In the genomic region with DNA sequence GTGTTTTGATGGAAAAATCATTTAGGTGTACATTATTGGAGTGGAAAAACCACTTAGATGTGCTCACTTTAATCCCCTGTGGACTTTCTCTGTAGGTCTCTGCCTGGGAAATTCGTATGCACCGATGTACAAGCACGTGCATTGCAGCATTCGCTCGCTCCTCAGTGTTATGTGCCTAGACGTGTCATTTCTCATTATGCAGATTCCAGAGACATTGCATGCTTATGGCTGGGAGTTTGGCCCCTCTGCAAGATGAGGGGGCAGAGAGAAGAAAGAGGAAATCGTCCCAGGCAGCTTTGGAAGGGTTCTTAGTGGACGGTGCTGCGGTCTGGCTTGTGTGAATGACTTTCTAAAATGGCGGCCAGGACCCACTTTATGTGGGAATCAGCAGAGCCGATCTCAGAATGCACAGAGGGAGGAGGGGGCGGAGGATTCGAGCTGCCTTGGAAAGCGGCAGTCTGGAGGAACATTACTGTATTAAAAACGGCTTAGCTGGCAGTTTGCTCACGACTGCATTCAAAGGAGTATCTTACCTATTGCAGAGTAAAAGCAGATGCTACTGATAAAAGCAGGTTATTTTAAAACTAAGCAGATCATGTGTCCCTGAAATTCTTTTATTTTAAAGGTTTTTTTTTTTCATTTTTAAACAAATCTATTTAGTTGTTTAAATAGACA, we compare ENCODE assay signal across 1 cellular context.
TF ChIP-seq lines count a peak whose summit lies in the region.

No MANE protein-coding gene starts in this region.

TF ChIP-seq in K562, 482 proteins besides CTCF, POLR2A, EP300 and RAD21 (continued from another document and continues in another):
- TF ChIP-seq, protein P1, sequence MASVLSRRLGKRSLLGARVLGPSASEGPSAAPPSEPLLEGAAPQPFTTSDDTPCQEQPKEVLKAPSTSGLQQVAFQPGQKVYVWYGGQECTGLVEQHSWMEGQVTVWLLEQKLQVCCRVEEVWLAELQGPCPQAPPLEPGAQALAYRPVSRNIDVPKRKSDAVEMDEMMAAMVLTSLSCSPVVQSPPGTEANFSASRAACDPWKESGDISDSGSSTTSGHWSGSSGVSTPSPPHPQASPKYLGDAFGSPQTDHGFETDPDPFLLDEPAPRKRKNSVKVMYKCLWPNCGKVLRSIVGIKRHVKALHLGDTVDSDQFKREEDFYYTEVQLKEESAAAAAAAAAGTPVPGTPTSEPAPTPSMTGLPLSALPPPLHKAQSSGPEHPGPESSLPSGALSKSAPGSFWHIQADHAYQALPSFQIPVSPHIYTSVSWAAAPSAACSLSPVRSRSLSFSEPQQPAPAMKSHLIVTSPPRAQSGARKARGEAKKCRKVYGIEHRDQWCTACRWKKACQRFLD (CRISPR knock-in tag; IDR thresholded peaks at IDR 0.05), result 0 out of 2 replicates have a peak, but pooled peaks have one; percentile 40
- TF ChIP-seq TRIM24 (IDR thresholded peaks at IDR 0.05) (peak in 1 of 2 experiments; percentile 21; a peak in 2 of 4 replicates), MBD2 (IDR thresholded peaks at IDR 0.05; ENCODE audit: borderline replicate concordance, low read depth) (peak; percentile 35; the same call in 1 of the 2 replicates), ZC3H11A (IDR thresholded peaks at IDR 0.05; ENCODE audit: low read depth, low read length) (peak; percentile 83; the same call in 1 of the 2 replicates), KDM1A (IDR thresholded peaks at IDR 0.05) (0 out of 4 replicates have a peak, but pooled peaks of 1 of the 2 experiments have one; percentile 17), ZEB2 (IDR thresholded peaks at IDR 0.05) (peak; percentile 24; the same call in 1 of the 2 replicates), FOXP1 (CRISPR knock-in tag; IDR thresholded peaks at IDR 0.05) (no peak; the same call in 1 of the 2 replicates), ZFPM2 (CRISPR knock-in tag; IDR thresholded peaks at IDR 0.05) (0 out of 2 replicates have a peak, but pooled peaks have one; percentile 52), CSDE1 (IDR thresholded peaks at IDR 0.05) (no peak), SOX6 (IDR thresholded peaks at IDR 0.05) (peak; percentile 33; the same call in 1 of the 2 replicates), CTBP1 (IDR thresholded peaks at IDR 0.05; ENCODE audit: borderline replicate concordance) (no peak; the same call in 1 of the 2 replicates), ZNF143 (CRISPR knock-in tag; IDR thresholded peaks at IDR 0.05) (0 out of 2 replicates have a peak, but pooled peaks have one; percentile 38), ZKSCAN1 (IDR thresholded peaks at IDR 0.05; ENCODE audit: low read depth, low read length) (peak; percentile 43; the same call in 1 of the 2 replicates), CC2D1A (IDR thresholded peaks at IDR 0.05) (0 out of 2 replicates have a peak, but pooled peaks have one; percentile 43), BCOR (IDR thresholded peaks at IDR 0.05) (peak; percentile 65), ZFP36 (IDR thresholded peaks at IDR 0.05; ENCODE audit: low read depth, low read length, partially characterized antibody) (no peak), HCFC1 (IDR thresholded peaks at IDR 0.05; ENCODE audit: low read depth, low read length) (peak; percentile 7; the same call in 1 of the 2 replicates), TEAD4 (IDR thresholded peaks at IDR 0.05; ENCODE audit: low read length) (peak; percentile 68), TEAD4 (CRISPR knock-in tag; IDR thresholded peaks at IDR 0.05; ENCODE audit: borderline replicate concordance) (no peak), SMAD1 (IDR thresholded peaks at IDR 0.05; ENCODE audit: low read depth, low read length, partially characterized antibody) (no peak), RBFOX2 (IDR thresholded peaks at IDR 0.05; ENCODE audit: low read depth, low read length) (peak; percentile 17; the same call in 1 of the 2 replicates), TBP (optimal IDR thresholded peaks at IDR 0.05; ENCODE audit: low read depth, low read length) (peak; percentile 56), HDAC2 (IDR thresholded peaks at IDR 0.05) (peak; percentile 90), MCM5 (IDR thresholded peaks at IDR 0.05; ENCODE audit: low read depth) (no peak), CREM (IDR thresholded peaks at IDR 0.05; ENCODE audit: low read depth) (peak; percentile 4; the same call in 1 of the 2 replicates), ZNF644 (tag; IDR thresholded peaks at IDR 0.05; ENCODE audit: low read depth) (0 out of 2 replicates have a peak, but pooled peaks have one; percentile 47), XRCC5 (IDR thresholded peaks at IDR 0.05; ENCODE audit: low read depth, low read length) (peak; percentile 41; the same call in 1 of the 2 replicates), ERF (CRISPR knock-in tag; IDR thresholded peaks at IDR 0.05) (no peak), RBBP5 (IDR thresholded peaks at IDR 0.05; ENCODE audit: borderline replicate concordance, insufficient read depth, low read length, poor library complexity, severe bottlenecking) (peak; percentile 74), MTA3 (IDR thresholded peaks at IDR 0.05; ENCODE audit: borderline replicate concordance) (0 out of 2 replicates have a peak, but pooled peaks have one; percentile 42), MAFK (IDR thresholded peaks at IDR 0.05; ENCODE audit: low read length) (peak; percentile 78), EHMT2 (IDR thresholded peaks at IDR 0.05) (peak; percentile 55; the same call in 1 of the 2 replicates), DPF2 (IDR thresholded peaks at IDR 0.05) (peak; percentile 70; the same call in 1 of the 2 replicates), EP400 (IDR thresholded peaks at IDR 0.05) (peak; percentile 96)
- TF ChIP-seq, protein P2, sequence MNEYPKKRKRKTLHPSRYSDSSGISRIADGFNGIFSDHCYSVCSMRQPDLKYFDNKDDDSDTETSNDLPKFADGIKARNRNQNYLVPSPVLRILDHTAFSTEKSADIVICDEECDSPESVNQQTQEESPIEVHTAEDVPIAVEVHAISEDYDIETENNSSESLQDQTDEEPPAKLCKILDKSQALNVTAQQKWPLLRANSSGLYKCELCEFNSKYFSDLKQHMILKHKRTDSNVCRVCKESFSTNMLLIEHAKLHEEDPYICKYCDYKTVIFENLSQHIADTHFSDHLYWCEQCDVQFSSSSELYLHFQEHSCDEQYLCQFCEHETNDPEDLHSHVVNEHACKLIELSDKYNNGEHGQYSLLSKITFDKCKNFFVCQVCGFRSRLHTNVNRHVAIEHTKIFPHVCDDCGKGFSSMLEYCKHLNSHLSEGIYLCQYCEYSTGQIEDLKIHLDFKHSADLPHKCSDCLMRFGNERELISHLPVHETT (CRISPR knock-in tag; conservative IDR thresholded peaks at IDR 0.05 in 1 of 2, IDR thresholded peaks at IDR 0.05 in 1 of 2), result 0 out of 4 replicates have a peak, but pooled peaks of 1 of the 2 experiments have one; percentile 42
- TF ChIP-seq, protein P3, sequence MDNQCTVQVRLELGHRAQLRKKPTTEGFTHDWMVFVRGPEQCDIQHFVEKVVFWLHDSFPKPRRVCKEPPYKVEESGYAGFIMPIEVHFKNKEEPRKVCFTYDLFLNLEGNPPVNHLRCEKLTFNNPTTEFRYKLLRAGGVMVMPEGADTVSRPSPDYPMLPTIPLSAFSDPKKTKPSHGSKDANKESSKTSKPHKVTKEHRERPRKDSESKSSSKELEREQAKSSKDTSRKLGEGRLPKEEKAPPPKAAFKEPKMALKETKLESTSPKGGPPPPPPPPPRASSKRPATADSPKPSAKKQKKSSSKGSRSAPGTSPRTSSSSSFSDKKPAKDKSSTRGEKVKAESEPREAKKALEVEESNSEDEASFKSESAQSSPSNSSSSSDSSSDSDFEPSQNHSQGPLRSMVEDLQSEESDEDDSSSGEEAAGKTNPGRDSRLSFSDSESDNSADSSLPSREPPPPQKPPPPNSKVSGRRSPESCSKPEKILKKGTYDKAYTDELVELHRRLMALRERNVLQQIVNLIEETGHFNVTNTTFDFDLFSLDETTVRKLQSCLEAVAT (IDR thresholded peaks at IDR 0.05), result peak; percentile 23 to 90; a peak in 3 of 4 replicates
- TF ChIP-seq, protein P4, sequence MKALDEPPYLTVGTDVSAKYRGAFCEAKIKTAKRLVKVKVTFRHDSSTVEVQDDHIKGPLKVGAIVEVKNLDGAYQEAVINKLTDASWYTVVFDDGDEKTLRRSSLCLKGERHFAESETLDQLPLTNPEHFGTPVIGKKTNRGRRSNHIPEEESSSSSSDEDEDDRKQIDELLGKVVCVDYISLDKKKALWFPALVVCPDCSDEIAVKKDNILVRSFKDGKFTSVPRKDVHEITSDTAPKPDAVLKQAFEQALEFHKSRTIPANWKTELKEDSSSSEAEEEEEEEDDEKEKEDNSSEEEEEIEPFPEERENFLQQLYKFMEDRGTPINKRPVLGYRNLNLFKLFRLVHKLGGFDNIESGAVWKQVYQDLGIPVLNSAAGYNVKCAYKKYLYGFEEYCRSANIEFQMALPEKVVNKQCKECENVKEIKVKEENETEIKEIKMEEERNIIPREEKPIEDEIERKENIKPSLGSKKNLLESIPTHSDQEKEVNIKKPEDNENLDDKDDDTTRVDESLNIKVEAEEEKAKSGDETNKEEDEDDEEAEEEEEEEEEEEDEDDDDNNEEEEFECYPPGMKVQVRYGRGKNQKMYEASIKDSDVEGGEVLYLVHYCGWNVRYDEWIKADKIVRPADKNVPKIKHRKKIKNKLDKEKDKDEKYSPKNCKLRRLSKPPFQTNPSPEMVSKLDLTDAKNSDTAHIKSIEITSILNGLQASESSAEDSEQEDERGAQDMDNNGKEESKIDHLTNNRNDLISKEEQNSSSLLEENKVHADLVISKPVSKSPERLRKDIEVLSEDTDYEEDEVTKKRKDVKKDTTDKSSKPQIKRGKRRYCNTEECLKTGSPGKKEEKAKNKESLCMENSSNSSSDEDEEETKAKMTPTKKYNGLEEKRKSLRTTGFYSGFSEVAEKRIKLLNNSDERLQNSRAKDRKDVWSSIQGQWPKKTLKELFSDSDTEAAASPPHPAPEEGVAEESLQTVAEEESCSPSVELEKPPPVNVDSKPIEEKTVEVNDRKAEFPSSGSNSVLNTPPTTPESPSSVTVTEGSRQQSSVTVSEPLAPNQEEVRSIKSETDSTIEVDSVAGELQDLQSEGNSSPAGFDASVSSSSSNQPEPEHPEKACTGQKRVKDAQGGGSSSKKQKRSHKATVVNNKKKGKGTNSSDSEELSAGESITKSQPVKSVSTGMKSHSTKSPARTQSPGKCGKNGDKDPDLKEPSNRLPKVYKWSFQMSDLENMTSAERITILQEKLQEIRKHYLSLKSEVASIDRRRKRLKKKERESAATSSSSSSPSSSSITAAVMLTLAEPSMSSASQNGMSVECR (CRISPR knock-in tag; IDR thresholded peaks at IDR 0.05), result peak; percentile 76; the same call in 1 of the 2 replicates
- TF ChIP-seq, protein P5, sequence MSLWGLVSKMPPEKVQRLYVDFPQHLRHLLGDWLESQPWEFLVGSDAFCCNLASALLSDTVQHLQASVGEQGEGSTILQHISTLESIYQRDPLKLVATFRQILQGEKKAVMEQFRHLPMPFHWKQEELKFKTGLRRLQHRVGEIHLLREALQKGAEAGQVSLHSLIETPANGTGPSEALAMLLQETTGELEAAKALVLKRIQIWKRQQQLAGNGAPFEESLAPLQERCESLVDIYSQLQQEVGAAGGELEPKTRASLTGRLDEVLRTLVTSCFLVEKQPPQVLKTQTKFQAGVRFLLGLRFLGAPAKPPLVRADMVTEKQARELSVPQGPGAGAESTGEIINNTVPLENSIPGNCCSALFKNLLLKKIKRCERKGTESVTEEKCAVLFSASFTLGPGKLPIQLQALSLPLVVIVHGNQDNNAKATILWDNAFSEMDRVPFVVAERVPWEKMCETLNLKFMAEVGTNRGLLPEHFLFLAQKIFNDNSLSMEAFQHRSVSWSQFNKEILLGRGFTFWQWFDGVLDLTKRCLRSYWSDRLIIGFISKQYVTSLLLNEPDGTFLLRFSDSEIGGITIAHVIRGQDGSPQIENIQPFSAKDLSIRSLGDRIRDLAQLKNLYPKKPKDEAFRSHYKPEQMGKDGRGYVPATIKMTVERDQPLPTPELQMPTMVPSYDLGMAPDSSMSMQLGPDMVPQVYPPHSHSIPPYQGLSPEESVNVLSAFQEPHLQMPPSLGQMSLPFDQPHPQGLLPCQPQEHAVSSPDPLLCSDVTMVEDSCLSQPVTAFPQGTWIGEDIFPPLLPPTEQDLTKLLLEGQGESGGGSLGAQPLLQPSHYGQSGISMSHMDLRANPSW (CRISPR knock-in tag; IDR thresholded peaks at IDR 0.05), result peak; percentile 90; the same call in 1 of the 2 replicates
- TF ChIP-seq, protein P6, sequence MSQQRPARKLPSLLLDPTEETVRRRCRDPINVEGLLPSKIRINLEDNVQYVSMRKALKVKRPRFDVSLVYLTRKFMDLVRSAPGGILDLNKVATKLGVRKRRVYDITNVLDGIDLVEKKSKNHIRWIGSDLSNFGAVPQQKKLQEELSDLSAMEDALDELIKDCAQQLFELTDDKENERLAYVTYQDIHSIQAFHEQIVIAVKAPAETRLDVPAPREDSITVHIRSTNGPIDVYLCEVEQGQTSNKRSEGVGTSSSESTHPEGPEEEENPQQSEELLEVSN (IDR thresholded peaks at IDR 0.05; ENCODE audit: borderline replicate concordance in 1 of 2, extremely low read depth in 1 of 2, insufficient read depth in 1 of 2, insufficient read length in 1 of 2, low read depth in 1 of 2, low read length in 1 of 2, poor library complexity in 1 of 2, severe bottlenecking in 1 of 2), result peak in 1 of 2 experiments; percentile 71
- TF ChIP-seq, protein P7, sequence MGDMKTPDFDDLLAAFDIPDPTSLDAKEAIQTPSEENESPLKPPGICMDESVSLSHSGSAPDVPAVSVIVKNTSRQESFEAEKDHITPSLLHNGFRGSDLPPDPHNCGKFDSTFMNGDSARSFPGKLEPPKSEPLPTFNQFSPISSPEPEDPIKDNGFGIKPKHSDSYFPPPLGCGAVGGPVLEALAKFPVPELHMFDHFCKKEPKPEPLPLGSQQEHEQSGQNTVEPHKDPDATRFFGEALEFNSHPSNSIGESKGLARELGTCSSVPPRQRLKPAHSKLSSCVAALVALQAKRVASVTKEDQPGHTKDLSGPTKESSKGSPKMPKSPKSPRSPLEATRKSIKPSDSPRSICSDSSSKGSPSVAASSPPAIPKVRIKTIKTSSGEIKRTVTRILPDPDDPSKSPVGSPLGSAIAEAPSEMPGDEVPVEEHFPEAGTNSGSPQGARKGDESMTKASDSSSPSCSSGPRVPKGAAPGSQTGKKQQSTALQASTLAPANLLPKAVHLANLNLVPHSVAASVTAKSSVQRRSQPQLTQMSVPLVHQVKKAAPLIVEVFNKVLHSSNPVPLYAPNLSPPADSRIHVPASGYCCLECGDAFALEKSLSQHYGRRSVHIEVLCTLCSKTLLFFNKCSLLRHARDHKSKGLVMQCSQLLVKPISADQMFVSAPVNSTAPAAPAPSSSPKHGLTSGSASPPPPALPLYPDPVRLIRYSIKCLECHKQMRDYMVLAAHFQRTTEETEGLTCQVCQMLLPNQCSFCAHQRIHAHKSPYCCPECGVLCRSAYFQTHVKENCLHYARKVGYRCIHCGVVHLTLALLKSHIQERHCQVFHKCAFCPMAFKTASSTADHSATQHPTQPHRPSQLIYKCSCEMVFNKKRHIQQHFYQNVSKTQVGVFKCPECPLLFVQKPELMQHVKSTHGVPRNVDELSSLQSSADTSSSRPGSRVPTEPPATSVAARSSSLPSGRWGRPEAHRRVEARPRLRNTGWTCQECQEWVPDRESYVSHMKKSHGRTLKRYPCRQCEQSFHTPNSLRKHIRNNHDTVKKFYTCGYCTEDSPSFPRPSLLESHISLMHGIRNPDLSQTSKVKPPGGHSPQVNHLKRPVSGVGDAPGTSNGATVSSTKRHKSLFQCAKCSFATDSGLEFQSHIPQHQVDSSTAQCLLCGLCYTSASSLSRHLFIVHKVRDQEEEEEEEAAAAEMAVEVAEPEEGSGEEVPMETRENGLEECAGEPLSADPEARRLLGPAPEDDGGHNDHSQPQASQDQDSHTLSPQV (IDR thresholded peaks at IDR 0.05), result peak; percentile 87
- TF ChIP-seq, protein P8, sequence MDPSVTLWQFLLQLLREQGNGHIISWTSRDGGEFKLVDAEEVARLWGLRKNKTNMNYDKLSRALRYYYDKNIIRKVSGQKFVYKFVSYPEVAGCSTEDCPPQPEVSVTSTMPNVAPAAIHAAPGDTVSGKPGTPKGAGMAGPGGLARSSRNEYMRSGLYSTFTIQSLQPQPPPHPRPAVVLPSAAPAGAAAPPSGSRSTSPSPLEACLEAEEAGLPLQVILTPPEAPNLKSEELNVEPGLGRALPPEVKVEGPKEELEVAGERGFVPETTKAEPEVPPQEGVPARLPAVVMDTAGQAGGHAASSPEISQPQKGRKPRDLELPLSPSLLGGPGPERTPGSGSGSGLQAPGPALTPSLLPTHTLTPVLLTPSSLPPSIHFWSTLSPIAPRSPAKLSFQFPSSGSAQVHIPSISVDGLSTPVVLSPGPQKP (CRISPR knock-in tag; IDR thresholded peaks at IDR 0.05), result no peak
